1 cellular context compared by ENCODE assay signal in genomic region chr11:44747339-44747738, GRCh38.
TF ChIP-seq lines count a peak whose summit lies in the region.

No MANE protein-coding gene starts in this region.

TF ChIP-seq in IMR-90, 13 proteins besides CTCF, POLR2A, EP300 and RAD21:
- TF ChIP-seq MAFK (IDR thresholded peaks at IDR 0.05; ENCODE audit: low read depth, low read length) (no peak), MXI1 (IDR thresholded peaks at IDR 0.05; ENCODE audit: borderline replicate concordance, low read depth, low read length) (no peak), SMC3 (IDR thresholded peaks at IDR 0.05; ENCODE audit: low read depth, low read length) (no peak), BHLHE40 (IDR thresholded peaks at IDR 0.05; ENCODE audit: low read depth, low read length) (no peak), CEBPB (IDR thresholded peaks at IDR 0.05; ENCODE audit: low read depth, low read length) (no peak), NFE2L2 (IDR thresholded peaks at IDR 0.05; ENCODE audit: low read depth, low read length) (no peak), FOS (IDR thresholded peaks at IDR 0.05; ENCODE audit: low read depth, low read length) (no peak), MAZ (IDR thresholded peaks at IDR 0.05; ENCODE audit: borderline replicate concordance, low read depth, low read length) (no peak), RFX5 (IDR thresholded peaks at IDR 0.05; ENCODE audit: low read depth, low read length) (no peak), ELK1 (IDR thresholded peaks at IDR 0.05; ENCODE audit: borderline replicate concordance, low read depth, low read length) (no peak), USF2 (IDR thresholded peaks at IDR 0.05; ENCODE audit: low read depth, low read length) (no peak), CHD1 (IDR thresholded peaks at IDR 0.05; ENCODE audit: low read depth, low read length) (no peak), RCOR1 (IDR thresholded peaks at IDR 0.05; ENCODE audit: insufficient replicate concordance, low read length) (no peak)
